17 cellular contexts compared by ENCODE assay signal in the genomic region with DNA sequence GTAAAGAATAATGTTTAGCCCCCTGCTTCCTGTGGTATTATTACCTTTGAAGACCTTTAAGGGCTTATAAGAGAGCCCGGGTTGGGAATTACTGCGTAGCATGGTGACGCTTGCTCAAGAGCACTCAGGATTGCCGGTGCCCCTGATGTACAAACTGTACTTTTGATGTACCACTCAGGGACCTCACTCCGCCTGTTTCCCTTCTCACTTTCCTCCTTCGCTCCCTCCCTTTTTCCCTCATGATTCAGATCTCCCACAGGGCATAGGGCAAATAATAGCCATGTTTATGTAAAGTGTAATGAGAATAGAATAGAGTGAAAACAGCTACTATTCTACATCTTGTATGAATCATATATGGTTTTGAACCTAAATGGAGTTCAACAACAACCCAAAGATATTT.
DNase-seq lines count a peak whose midpoint lies in the region; ATAC-seq and TF ChIP-seq lines count a peak whose summit lies in the region.
"Had no signal": no experiment of that assay in that cellular context is flagged by ENCODE, and none has a peak within 500 bp of the region (broad histone marks: within the 10 kb centered on the region; RNA-seq: fewer than 3 reads in every experiment).

No MANE protein-coding gene starts in this region.

- H3K27me3 Mint-ChIP-seq in activated CD4-positive, alpha-beta T cell treated with anti-CD3 and anti-CD28 coated beads, Interleukin-2, amount 10 ng/mL, durations not matched to agents 7 days and 5 days, result peaks cover 4% of the 10 kb centered on the region
- H3K27me3 Mint-ChIP-seq: activated CD4-positive, alpha-beta memory T cell treated with anti-CD3 and anti-CD28 coated beads for 36 hours; naive thymus-derived CD8-positive, alpha-beta T cell had no signal

- POLR2A ChIA-PET in activated CD4-positive, alpha-beta T cell treated with anti-CD3 and anti-CD28 coated beads, Interleukin-2, amount 10 ng/mL, durations not matched to agents 7 days and 5 days (lab: Charles Lee), result no interaction called here

- ATAC-seq in left ventricle myocardium superior, result peak; percentile 47
- ATAC-seq in stimulated activated effector memory CD8-positive, alpha-beta T cell treated with anti-CD3 and anti-CD28 coated beads, Interleukin-12 subunit alpha, Interleukin-12 subunit beta, amount 100 ng/mL, for 72 hours, result no peak
- no peak for ATAC-seq in HG03460 (IDR thresholded peaks at IDR 0.05; ENCODE audit: unreplicated experiment)
- ATAC-seq: activated T-cell treated with anti-CD3 and anti-CD28 coated beads, Interleukin-2, amount 50 U/mL, for 72 hours; K562; naive thymus-derived CD8-positive, alpha-beta T cell had no signal

- DNase-seq in NCI-H1092 (lab: John Stamatoyannopoulos, UW), result peak; percentile 23
- DNase-seq in astrocyte of the spinal cord (ENCODE audit: low read depth, low spot score), result peak; percentile 58
- DNase-seq in left ventricle myocardium superior, result no peak
- DNase-seq in stimulated activated effector memory CD8-positive, alpha-beta T cell treated with anti-CD3 and anti-CD28 coated beads, Interleukin-12 subunit alpha, Interleukin-12 subunit beta, amount 100 ng/mL, for 72 hours (ENCODE audit: low spot score in 2 of 2), result no peak
- DNase-seq in 8988T, result no peak
- no peak for DNase-seq in activated CD4-positive, alpha-beta T cell treated with anti-CD3 and anti-CD28 coated beads, Interleukin-2, amount 10 ng/mL, durations not matched to agents 7 days and 5 days
- DNase-seq: activated CD4-positive, alpha-beta memory T cell treated with anti-CD3 and anti-CD28 coated beads for 36 hours; activated T-cell treated with anti-CD3 and anti-CD28 coated beads, Interleukin-2, amount 50 U/mL, for 72 hours; DMS 273 treated with DMSO at 0.1 percent for 48 hours; H7; naive thymus-derived CD8-positive, alpha-beta T cell; NCI-H1048; stimulated activated CD8-positive, alpha-beta memory T cell treated with anti-CD3 and anti-CD28 coated beads, Interleukin-4, amount 100 ng/mL, for 48 hours had no signal

- peaks cover 6% of the 10 kb centered on the region for H3K4me1 Mint-ChIP-seq in stimulated activated effector memory CD8-positive, alpha-beta T cell treated with anti-CD3 and anti-CD28 coated beads, Interleukin-12 subunit alpha, Interleukin-12 subunit beta, amount 100 ng/mL, for 72 hours
- no peaks in the 10 kb centered on the region for H3K4me1 Mint-ChIP-seq in activated CD4-positive, alpha-beta T cell treated with anti-CD3 and anti-CD28 coated beads, Interleukin-2, amount 10 ng/mL, durations not matched to agents 7 days and 5 days

- no peak for TF ChIP-seq CTCF in astrocyte of the spinal cord (IDR thresholded peaks at IDR 0.05; ENCODE audit: low read depth, low read length)

- H3K4me3 ChIP-seq in astrocyte of the spinal cord (ENCODE audit: low read depth, low read length), result no peak overlapping the region
- H3K4me3 ChIP-seq: K562, SK-N-MC, upper lobe of left lung had no signal

- H3K4me3 Mint-ChIP-seq in stimulated activated effector memory CD8-positive, alpha-beta T cell treated with anti-CD3 and anti-CD28 coated beads, Interleukin-12 subunit alpha, Interleukin-12 subunit beta, amount 100 ng/mL, for 72 hours, result no peak overlapping the region
- no peak overlapping the region for H3K4me3 Mint-ChIP-seq in activated CD4-positive, alpha-beta T cell treated with anti-CD3 and anti-CD28 coated beads, Interleukin-2, amount 10 ng/mL, durations not matched to agents 7 days and 5 days
- H3K4me3 Mint-ChIP-seq: activated CD4-positive, alpha-beta memory T cell treated with anti-CD3 and anti-CD28 coated beads for 36 hours; activated T-cell treated with anti-CD3 and anti-CD28 coated beads, Interleukin-2, amount 50 U/mL, for 72 hours; naive thymus-derived CD8-positive, alpha-beta T cell had no signal

- no peaks in the 10 kb centered on the region for H3K36me3 Mint-ChIP-seq in stimulated activated effector memory CD8-positive, alpha-beta T cell treated with anti-CD3 and anti-CD28 coated beads, Interleukin-12 subunit alpha, Interleukin-12 subunit beta, amount 100 ng/mL, for 72 hours
- H3K36me3 Mint-ChIP-seq in activated CD4-positive, alpha-beta T cell treated with anti-CD3 and anti-CD28 coated beads, Interleukin-2, amount 10 ng/mL, durations not matched to agents 7 days and 5 days (ENCODE audit: low read depth), result no peaks in the 10 kb centered on the region
- H3K36me3 Mint-ChIP-seq: activated CD4-positive, alpha-beta memory T cell treated with anti-CD3 and anti-CD28 coated beads for 36 hours; naive thymus-derived CD8-positive, alpha-beta T cell had no signal

- in situ Hi-C loops in astrocyte of the spinal cord (cut with HindIII; ENCODE audit: low sequenced_read_pairs), result no loop called here

- peak overlapping the region; percentile 8 for H3K27ac Mint-ChIP-seq in stimulated activated effector memory CD8-positive, alpha-beta T cell treated with anti-CD3 and anti-CD28 coated beads, Interleukin-12 subunit alpha, Interleukin-12 subunit beta, amount 100 ng/mL, for 72 hours
- H3K27ac Mint-ChIP-seq in activated CD4-positive, alpha-beta T cell treated with anti-CD3 and anti-CD28 coated beads, Interleukin-2, amount 10 ng/mL, durations not matched to agents 7 days and 5 days, result no peak overlapping the region
- H3K27ac Mint-ChIP-seq: activated CD4-positive, alpha-beta memory T cell treated with anti-CD3 and anti-CD28 coated beads for 36 hours; activated T-cell treated with anti-CD3 and anti-CD28 coated beads, Interleukin-2, amount 50 U/mL, for 72 hours; naive thymus-derived CD8-positive, alpha-beta T cell had no signal

- CTCF ChIA-PET in activated CD4-positive, alpha-beta T cell treated with anti-CD3 and anti-CD28 coated beads, Interleukin-2, amount 10 ng/mL, durations not matched to agents 7 days and 5 days (lab: Charles Lee), result interaction anchor here (0.9 to 1.9 kb wide), 5 partner anchors 8 to 58 kb away, joined by 3 to 6 read pairs (median 6); no protein-coding TSS in a partner anchor

- no peaks in the 10 kb centered on the region for H3K9me3 Mint-ChIP-seq in stimulated activated effector memory CD8-positive, alpha-beta T cell treated with anti-CD3 and anti-CD28 coated beads, Interleukin-12 subunit alpha, Interleukin-12 subunit beta, amount 100 ng/mL, for 72 hours
- no peaks in the 10 kb centered on the region for H3K9me3 Mint-ChIP-seq in activated CD4-positive, alpha-beta T cell treated with anti-CD3 and anti-CD28 coated beads, Interleukin-2, amount 10 ng/mL, durations not matched to agents 7 days and 5 days
- H3K9me3 Mint-ChIP-seq: activated CD4-positive, alpha-beta memory T cell treated with anti-CD3 and anti-CD28 coated beads for 36 hours; activated T-cell treated with anti-CD3 and anti-CD28 coated beads, Interleukin-2, amount 50 U/mL, for 72 hours; naive thymus-derived CD8-positive, alpha-beta T cell had no signal

- intact Hi-C loops in left ventricle myocardium superior (cut with micrococcal nuclease), result no loop called here

Comparison
In these comparisons a context has a peak if more than half of its experiments do, and no peak if none do; other contexts are left out.
1. DNase-seq: peak in NCI-H1092 (single experiment) and astrocyte of the spinal cord (single experiment); none in left ventricle myocardium superior (single experiment), stimulated activated effector memory CD8-positive, alpha-beta T cell treated with anti-CD3 and anti-CD28 coated beads, Interleukin-12 subunit alpha, Interleukin-12 subunit beta, amount 100 ng/mL, for 72 hours (0 of 2), 8988T (single experiment) and activated CD4-positive, alpha-beta T cell treated with anti-CD3 and anti-CD28 coated beads, Interleukin-2, amount 10 ng/mL, durations not matched to agents 7 days and 5 days (single experiment).